1 cellular context compared by ENCODE assay signal in genomic region chr10:125692932-125693847, GRCh38.
TF ChIP-seq lines count a peak whose summit lies in the region.

No MANE protein-coding gene starts in this region.

TF ChIP-seq in HepG2, 621 proteins besides CTCF, POLR2A, EP300 and RAD21:
- TF ChIP-seq PHF5A (CRISPR knock-in tag; IDR thresholded peaks at IDR 0.05; ENCODE audit: low read depth, unreplicated experiment), result no peak
- TF ChIP-seq NCOR1 (IDR thresholded peaks at IDR 0.05; ENCODE audit: borderline replicate concordance, low read length), result no peak
- no peak for TF ChIP-seq MBNL3 (CRISPR knock-in tag; conservative IDR thresholded peaks at IDR 0.05)
- TF ChIP-seq ZNF614 (CRISPR knock-in tag; IDR thresholded peaks at IDR 0.05; ENCODE audit: borderline replicate concordance), result no peak
- TF ChIP-seq MED1 (CRISPR knock-in tag; IDR thresholded peaks at IDR 0.05), result no peak
- TF ChIP-seq RBAK (CRISPR knock-in tag; IDR thresholded peaks at IDR 0.05), result no peak
- no peak for TF ChIP-seq PAX8 (CRISPR knock-in tag; IDR thresholded peaks at IDR 0.05; ENCODE audit: borderline replicate concordance)
- TF ChIP-seq ATF7-NPFF (CRISPR knock-in tag; IDR thresholded peaks at IDR 0.05; ENCODE audit: low read depth), result no peak
- TF ChIP-seq, protein P1, sequence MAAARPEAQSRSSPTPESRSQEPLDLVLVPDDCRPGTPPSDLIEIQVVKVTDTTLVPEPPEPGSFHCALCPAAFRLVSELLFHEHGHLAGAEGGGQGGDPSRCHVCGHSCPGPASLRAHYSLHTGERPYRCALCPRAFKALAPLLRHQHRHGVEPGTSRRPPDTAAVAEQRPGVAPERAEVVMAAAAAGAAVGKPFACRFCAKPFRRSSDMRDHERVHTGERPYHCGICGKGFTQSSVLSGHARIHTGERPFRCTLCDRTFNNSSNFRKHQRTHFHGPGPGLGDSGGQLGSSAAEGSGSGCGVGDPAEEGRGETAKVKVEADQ (CRISPR knock-in tag; IDR thresholded peaks at IDR 0.05; ENCODE audit: borderline replicate concordance), result no peak
- TF ChIP-seq ZNF326 (CRISPR knock-in tag; IDR thresholded peaks at IDR 0.05; ENCODE audit: borderline replicate concordance), result no peak
